1 cellular context compared by ENCODE assay signal in genomic region chr20:62301773-62302340, GRCh38.
TF ChIP-seq lines count a peak whose summit lies in the region.

No MANE protein-coding gene starts in this region.

TF ChIP-seq in SK-N-SH, 30 proteins besides CTCF, POLR2A, EP300 and RAD21 (continued from another document):
- TF ChIP-seq REST (IDR thresholded peaks at IDR 0.05; ENCODE audit: low read depth, low read length) (0 out of 2 replicates have a peak, but pooled peaks have one; percentile 44), JUND (IDR thresholded peaks at IDR 0.05) (no peak), FOXJ3 (CRISPR knock-in tag; IDR thresholded peaks at IDR 0.05) (no peak), USF1 (IDR thresholded peaks at IDR 0.05; ENCODE audit: borderline replicate concordance, low read depth) (no peak), TCF12 (IDR thresholded peaks at IDR 0.05) (no peak), SMC3 (IDR thresholded peaks at IDR 0.05; ENCODE audit: low read depth, low read length) (peak; percentile 73), CHD2 (IDR thresholded peaks at IDR 0.05; ENCODE audit: low read length, partially characterized antibody) (no peak), YY1 (IDR thresholded peaks at IDR 0.05; ENCODE audit: low read depth) (no peak), GABPA (IDR thresholded peaks at IDR 0.05; ENCODE audit: low read depth) (no peak), TAF1 (IDR thresholded peaks at IDR 0.05; ENCODE audit: borderline replicate concordance, low read depth, low read length) (no peak), TEAD4 (IDR thresholded peaks at IDR 0.05; ENCODE audit: borderline replicate concordance, insufficient read depth) (no peak), SIN3A (IDR thresholded peaks at IDR 0.05; ENCODE audit: borderline replicate concordance, low read depth, low read length) (peak; percentile 82), MEF2A (IDR thresholded peaks at IDR 0.05; ENCODE audit: borderline replicate concordance, low read depth) (no peak), PBX3 (IDR thresholded peaks at IDR 0.05) (peak; percentile 45), ZBTB33 (IDR thresholded peaks at IDR 0.05; ENCODE audit: borderline replicate concordance, low read depth) (no peak)
